Comparison of ENCODE assay signal across 4 cellular contexts in genomic region chr7:40432046-40432445, GRCh38.
TF ChIP-seq lines count a peak whose summit lies in the region.

No MANE protein-coding gene starts in this region.

TF ChIP-seq in HepG2, 621 proteins besides CTCF, POLR2A, EP300 and RAD21:
- TF ChIP-seq TGIF2 (CRISPR knock-in tag; IDR thresholded peaks at IDR 0.05) (no peak), MAFK (conservative IDR thresholded peaks at IDR 0.05 in 1 of 2, IDR thresholded peaks at IDR 0.05 in 1 of 2; ENCODE audit: low read length in 2 of 2) (peak; percentile 56 to 85), MAFF (IDR thresholded peaks at IDR 0.05; ENCODE audit: low read depth, low read length) (peak; percentile 66; the same call in 1 of the 2 replicates)
TF ChIP-seq in HepG2: peak in this region for 2.

TF ChIP-seq in A549, 52 proteins besides CTCF, POLR2A, EP300 and RAD21:
- TF ChIP-seq NPAS2 (CRISPR knock-in tag; IDR thresholded peaks at IDR 0.05; ENCODE audit: borderline replicate concordance) (no peak), MAFK (IDR thresholded peaks at IDR 0.05; ENCODE audit: partially characterized antibody) (peak; percentile 51)

TF ChIP-seq in IMR-90, 13 proteins besides CTCF, POLR2A, EP300 and RAD21:
- TF ChIP-seq MAFK (IDR thresholded peaks at IDR 0.05; ENCODE audit: low read depth, low read length) = peak; percentile 72
- no peak for TF ChIP-seq SMC3 (IDR thresholded peaks at IDR 0.05; ENCODE audit: low read depth, low read length)
TF ChIP-seq in IMR-90: peak in this region for 1.

TF ChIP-seq in K562, 482 proteins besides CTCF, POLR2A, EP300 and RAD21:
- TF ChIP-seq BRCA1 (IDR thresholded peaks at IDR 0.05) (no peak), BRCA1 (CRISPR knock-in tag; IDR thresholded peaks at IDR 0.05) (no peak), MAFF (IDR thresholded peaks at IDR 0.05; ENCODE audit: low read length) (0 out of 2 replicates have a peak, but pooled peaks have one; percentile 19), MYC (IDR thresholded peaks at IDR 0.05; ENCODE audit: low read depth, low read length) (no peak), MYC (CRISPR knock-in tag; IDR thresholded peaks at IDR 0.05; ENCODE audit: borderline replicate concordance, low read depth) (no peak), MTA1 (IDR thresholded peaks at IDR 0.05; ENCODE audit: borderline replicate concordance) (no peak), C11orf30 (IDR thresholded peaks at IDR 0.05; ENCODE audit: low read depth) (no peak), ZNF224 (CRISPR knock-in tag; IDR thresholded peaks at IDR 0.05) (no peak), SMARCE1 (IDR thresholded peaks at IDR 0.05) (no peak), ZNF24 (IDR thresholded peaks at IDR 0.05) (no peak), RB1 (IDR thresholded peaks at IDR 0.05; ENCODE audit: low read depth) (no peak), PRMT5 (CRISPR knock-in tag; IDR thresholded peaks at IDR 0.05) (no peak), PHTF2 (CRISPR knock-in tag; IDR thresholded peaks at IDR 0.05) (no peak), MAFK (IDR thresholded peaks at IDR 0.05; ENCODE audit: low read length) (peak; percentile 29; the same call in 1 of the 2 replicates), ZNF316 (IDR thresholded peaks at IDR 0.05) (peak; percentile 34; the same call in 1 of the 2 replicates), CREM (IDR thresholded peaks at IDR 0.05; ENCODE audit: low read depth) (no peak), PTRF (tag; IDR thresholded peaks at IDR 0.05) (no peak), MEF2A (IDR thresholded peaks at IDR 0.05; ENCODE audit: control insufficient read depth, low read depth, low read length) (no peak), JUND (IDR thresholded peaks at IDR 0.05; ENCODE audit: borderline replicate concordance, low read depth, low read length) (no peak), JUND (tag; IDR thresholded peaks at IDR 0.05; ENCODE audit: borderline replicate concordance, low read depth, low read length) (no peak), ZC3H8 (IDR thresholded peaks at IDR 0.05) (no peak), SMARCC2 (IDR thresholded peaks at IDR 0.05; ENCODE audit: low read depth) (no peak)
TF ChIP-seq in K562: peak in this region for 3.
